In genomic region chr17:78840780-78841611, GRCh38 we compare ENCODE assay signal across 8 cellular contexts. TPM values are rescaled to one million over a fixed set of nuclear protein-coding genes. Genes with fewer than 3 reads are reported as not detected.
DNase-seq lines count a peak whose midpoint lies in the region; ATAC-seq and TF ChIP-seq lines count a peak whose summit lies in the region.

Gene USP36 (minus strand): TSS chr17:78840814. CDS start chr17:78836363, 4,451 bp downstream.

- no peaks in the 10 kb centered on the region for H3K9me3 ChIP-seq in PC-3 (ENCODE audit: low read length)

- H3K27me3 ChIP-seq in PC-3 (ENCODE audit: low read length), result no peaks in the 10 kb centered on the region

- H2AFZ ChIP-seq in PC-3 (ENCODE audit: low read length), result peak within 1 kb of the TSS; percentile 73

- TF ChIP-seq EP300 in Ishikawa (IDR thresholded peaks at IDR 0.05; ENCODE audit: borderline replicate concordance), result no peak

- peak within 1 kb of the TSS; percentile 77 for H3K4me3 ChIP-seq in PC-3 (ENCODE audit: low read length)

- no peak for TF ChIP-seq RAD21 in Ishikawa (IDR thresholded peaks at IDR 0.05; ENCODE audit: low read depth)

- ATAC-seq in GM21576 (IDR thresholded peaks at IDR 0.05; ENCODE audit: unreplicated experiment), result peak; percentile 84
- ATAC-seq in PC-3, result peak; percentile 82

- intact Hi-C loops in PC-3 (cut with micrococcal nuclease), result loop anchor here (1.0 to 2.0 kb wide), 3 partner anchors 22 to 134 kb away; no protein-coding TSS in a partner anchor

- DNase-seq in DMS114 treated with DMSO at 0.1 percent for 48 hours (lab: John Stamatoyannopoulos, UW; ENCODE audit: unreplicated experiment) (peak; percentile 91), PC-3 (peak; percentile 100), activated T-cell treated with anti-CD3 and anti-CD28 coated beads for 48 hours (ENCODE audit: low read depth) (peak; percentile 99), epithelial cell of prostate (ENCODE audit: low read depth, low spot score) (peak; percentile 95), mucosa of gallbladder (ENCODE audit: low spot score) (peak; percentile 100)
- DNase-seq in stimulated activated CD8-positive, alpha-beta memory T cell treated with anti-CD3 and anti-CD28 coated beads, Interleukin-4, amount 100 ng/mL, for 4 hours (ENCODE audit: low read depth in 2 of 2, low spot score in 1 of 2), result peak; percentile 100

- CTCF ChIA-PET in PC-3 (lab: Charles Lee), result no interaction called here

- peaks cover 19% of the 10 kb centered on the region for H3K36me3 ChIP-seq in PC-3 (ENCODE audit: low read depth, low read length)

- H3K9ac ChIP-seq in PC-3 (ENCODE audit: low read length), result peak within 1 kb of the TSS; percentile 99

- H3K9me2 ChIP-seq in PC-3 (replicated peaks; ENCODE audit: low read length), result no peaks in the 10 kb centered on the region

- H3K79me2 ChIP-seq in PC-3 (ENCODE audit: low read length), result peaks cover 49% of the 10 kb centered on the region

- H3K4me2 ChIP-seq in PC-3 (ENCODE audit: low read length), result peak within 1 kb of the TSS; percentile 92

- TSS peak; percentile 64 for BruUV-seq in PC-3 (replicated peaks; lab: Mats Ljungman, UMichigan)

- no peak for TF ChIP-seq CTCF in PC-3 (conservative IDR thresholded peaks at IDR 0.05; ENCODE audit: low read depth, low read length)

- peaks cover 34% of the 10 kb centered on the region for H4K20me1 ChIP-seq in PC-3 (ENCODE audit: low read length)

- peaks cover 39% of the 10 kb centered on the region for H3K4me1 ChIP-seq in PC-3 (ENCODE audit: insufficient read depth, low read length)

- H3K27ac ChIP-seq in PC-3 (ENCODE audit: low read length), result peak within 1 kb of the TSS; percentile 84
- peak within 1 kb of the TSS; percentile 93 for H3K27ac ChIP-seq in epithelial cell of prostate

- H3F3A ChIP-seq in PC-3 (ENCODE audit: low read length, unreplicated experiment), result no peaks in the 10 kb centered on the region

- POLR2A ChIA-PET in PC-3 (lab: Charles Lee; ENCODE audit: unreplicated experiment), result interaction anchor here (0.6 to 0.7 kb wide), 4 partner anchors 10 to 477 kb away, joined by 3 to 6 read pairs (median 4); no protein-coding TSS in a partner anchor

TF ChIP-seq in Ishikawa, 13 proteins besides CTCF, POLR2A, EP300 and RAD21:
- TF ChIP-seq YY1 (IDR thresholded peaks at IDR 0.05; ENCODE audit: low read depth) (peak; percentile 22; the same call in 1 of the 2 replicates), ZBTB7A (IDR thresholded peaks at IDR 0.05; ENCODE audit: low read depth) (0 out of 2 replicates have a peak, but pooled peaks have one; percentile 39), CEBPB (IDR thresholded peaks at IDR 0.05) (0 out of 2 replicates have a peak, but pooled peaks have one; percentile 5), USF1 (IDR thresholded peaks at IDR 0.05) (peak; percentile 90), TCF12 (IDR thresholded peaks at IDR 0.05; ENCODE audit: low read depth) (peak; percentile 76), TEAD4 (IDR thresholded peaks at IDR 0.05) (peak; percentile 24; the same call in 1 of the 2 replicates), CREB1 (IDR thresholded peaks at IDR 0.05; ENCODE audit: low read depth) (peak; percentile 99), EGR1 (IDR thresholded peaks at IDR 0.05) (0 out of 2 replicates have a peak, but pooled peaks have one; percentile 26), REST (IDR thresholded peaks at IDR 0.05; ENCODE audit: low read depth) (no peak), TAF1 (IDR thresholded peaks at IDR 0.05; ENCODE audit: low read depth) (peak; percentile 85), NFIC (IDR thresholded peaks at IDR 0.05) (no peak), FOXM1 (IDR thresholded peaks at IDR 0.05; ENCODE audit: borderline replicate concordance, low read depth) (0 out of 2 replicates have a peak, but pooled peaks have one; percentile 27)
- TF ChIP-seq, protein P1, sequence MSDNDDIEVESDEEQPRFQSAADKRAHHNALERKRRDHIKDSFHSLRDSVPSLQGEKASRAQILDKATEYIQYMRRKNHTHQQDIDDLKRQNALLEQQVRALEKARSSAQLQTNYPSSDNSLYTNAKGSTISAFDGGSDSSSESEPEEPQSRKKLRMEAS (IDR thresholded peaks at IDR 0.05), result peak; percentile 100

RNA-seq across cellular contexts. Expression of gene USP36, which starts in this region (rescaled TPM):
- total RNA-seq in PC-3 (2014; rRNA removed), result 37.5 and 41.8 TPM in 2 replicates
- total RNA-seq in mucosa of gallbladder, result 41.8 TPM

Comparison
In these comparisons a context has a peak if more than half of its experiments do, and no peak if none do; other contexts are left out.
1. Peak in every context shown above with its lines: DNase-seq, ATAC-seq, H3K4me3 ChIP-seq and H3K27ac ChIP-seq.